27 cellular contexts compared by ENCODE assay signal in genomic region chr11:78893996-78894395, GRCh38.
"Had no signal": no experiment of that assay in that cellular context is flagged by ENCODE, and none has a peak within 500 bp of the region (broad histone marks: within the 10 kb centered on the region; RNA-seq: fewer than 3 reads in every experiment).

No MANE protein-coding gene starts in this region.

- H3K27me3 Mint-ChIP-seq: activated CD4-positive, alpha-beta memory T cell treated with anti-CD3 and anti-CD28 coated beads, Interleukin-2, amount 10 ng/mL, durations not matched to agents 7 days and 5 days; activated naive CD4-positive, alpha-beta T cell treated with anti-CD3 and anti-CD28 coated beads, Interleukin-2, amount 10 ng/mL, durations not matched to agents 7 days and 5 days had no signal

- ATAC-seq: activated CD4-positive, alpha-beta T cell treated with anti-CD3 and anti-CD28 coated beads for 36 hours; activated T-cell treated with anti-CD3 and anti-CD28 coated beads, Interleukin-2, amount 50 U/mL, for 72 hours; body of pancreas; gastroesophageal sphincter had no signal

- H3K27ac Mint-ChIP-seq: activated CD4-positive, alpha-beta memory T cell treated with anti-CD3 and anti-CD28 coated beads, Interleukin-2, amount 10 ng/mL, durations not matched to agents 7 days and 5 days; activated CD4-positive, alpha-beta T cell treated with anti-CD3 and anti-CD28 coated beads for 36 hours; activated CD4-positive, alpha-beta T cell treated with anti-CD3 and anti-CD28 coated beads, Interleukin-2, amount 10 ng/mL, durations not matched to agents 24 days and 14 days; activated naive CD4-positive, alpha-beta T cell treated with anti-CD3 and anti-CD28 coated beads, Interleukin-2, amount 10 ng/mL, durations not matched to agents 7 days and 5 days; activated naive CD8-positive, alpha-beta T cell; activated T-cell treated with anti-CD3 and anti-CD28 coated beads, Interleukin-2, amount 50 U/mL, for 24 hours; activated T-cell treated with anti-CD3 and anti-CD28 coated beads, Interleukin-2, amount 50 U/mL, for 72 hours had no signal

- H3K4me1 Mint-ChIP-seq: activated CD4-positive, alpha-beta memory T cell treated with anti-CD3 and anti-CD28 coated beads, Interleukin-2, amount 10 ng/mL, durations not matched to agents 7 days and 5 days; activated CD4-positive, alpha-beta T cell treated with anti-CD3 and anti-CD28 coated beads for 36 hours; activated CD4-positive, alpha-beta T cell treated with anti-CD3 and anti-CD28 coated beads, Interleukin-2, amount 10 ng/mL, durations not matched to agents 24 days and 14 days; activated naive CD4-positive, alpha-beta T cell treated with anti-CD3 and anti-CD28 coated beads, Interleukin-2, amount 10 ng/mL, durations not matched to agents 7 days and 5 days had no signal

- H3K9me3 ChIP-seq: body of pancreas, esophagus squamous epithelium, gastroesophageal sphincter had no signal

- H3K4me3 ChIP-seq: body of pancreas, esophagus squamous epithelium, gastroesophageal sphincter had no signal

- H3K9me3 Mint-ChIP-seq: activated CD4-positive, alpha-beta memory T cell treated with anti-CD3 and anti-CD28 coated beads, Interleukin-2, amount 10 ng/mL, durations not matched to agents 7 days and 5 days; activated CD4-positive, alpha-beta T cell treated with anti-CD3 and anti-CD28 coated beads, Interleukin-2, amount 10 ng/mL, durations not matched to agents 24 days and 14 days; activated naive CD4-positive, alpha-beta T cell treated with anti-CD3 and anti-CD28 coated beads, Interleukin-2, amount 10 ng/mL, durations not matched to agents 7 days and 5 days; activated T-cell treated with anti-CD3 and anti-CD28 coated beads, Interleukin-2, amount 50 U/mL, for 24 hours; activated T-cell treated with anti-CD3 and anti-CD28 coated beads, Interleukin-2, amount 50 U/mL, for 72 hours had no signal

- H3K36me3 Mint-ChIP-seq: activated naive CD4-positive, alpha-beta T cell treated with anti-CD3 and anti-CD28 coated beads, Interleukin-2, amount 10 ng/mL, durations not matched to agents 7 days and 5 days; activated naive CD8-positive, alpha-beta T cell had no signal

- H3K4me1 ChIP-seq: body of pancreas, esophagus squamous epithelium, gastroesophageal sphincter had no signal

- H3K36me3 ChIP-seq: gastroesophageal sphincter had no signal

- DNase-seq: activated CD4-positive, alpha-beta memory T cell treated with anti-CD3 and anti-CD28 coated beads, Interleukin-2, amount 10 ng/mL, durations not matched to agents 7 days and 5 days; activated CD4-positive, alpha-beta T cell treated with anti-CD3 and anti-CD28 coated beads for 36 hours; activated CD4-positive, alpha-beta T cell treated with anti-CD3 and anti-CD28 coated beads, Interleukin-2, amount 10 ng/mL, durations not matched to agents 24 days and 14 days; activated CD4-positive, alpha-beta T cell treated with anti-CD3 and anti-CD28 coated beads, Interleukin-2, amount 50 U/mL, for 4 hours; activated CD4-positive, CD25-positive, alpha-beta regulatory T cell; activated CD4-positive, CD25-positive, alpha-beta regulatory T cell treated with anti-CD3 and anti-CD28 coated beads, Interleukin-2, amount 50 U/mL, for 72 hours; activated CD8-positive, alpha-beta memory T cell treated with anti-CD3 and anti-CD28 coated beads, Interleukin-2, amount 50 U/mL, for 48 hours; activated gamma-delta T cell; activated naive CD4-positive, alpha-beta T cell; activated naive CD4-positive, alpha-beta T cell treated with anti-CD3 and anti-CD28 coated beads, Interleukin-2, amount 10 ng/mL, durations not matched to agents 7 days and 5 days; activated T-cell treated with anti-CD3 and anti-CD28 coated beads for 4 hours; activated T-cell treated with anti-CD3 and anti-CD28 coated beads, Interleukin-2, amount 50 U/mL, for 24 hours; activated T-cell treated with anti-CD3 and anti-CD28 coated beads, Interleukin-2, amount 50 U/mL, for 72 hours; amygdala; aorta; body of pancreas; caudate nucleus; cortex of kidney; dermis blood vessel endothelial cell; effector CD4-positive, alpha-beta T cell; esophagus squamous epithelium; foreskin melanocyte; head of caudate nucleus; T-helper 2 cell had no signal

- H3K27ac ChIP-seq: body of pancreas, epithelial cell of prostate, esophagus squamous epithelium, gastroesophageal sphincter had no signal

- H3K27me3 ChIP-seq: body of pancreas, esophagus squamous epithelium, gastroesophageal sphincter had no signal

- H3K4me3 Mint-ChIP-seq: activated CD4-positive, alpha-beta memory T cell treated with anti-CD3 and anti-CD28 coated beads, Interleukin-2, amount 10 ng/mL, durations not matched to agents 7 days and 5 days; activated CD4-positive, alpha-beta T cell treated with anti-CD3 and anti-CD28 coated beads for 36 hours; activated CD4-positive, alpha-beta T cell treated with anti-CD3 and anti-CD28 coated beads, Interleukin-2, amount 10 ng/mL, durations not matched to agents 24 days and 14 days; activated naive CD4-positive, alpha-beta T cell treated with anti-CD3 and anti-CD28 coated beads, Interleukin-2, amount 10 ng/mL, durations not matched to agents 7 days and 5 days; activated naive CD8-positive, alpha-beta T cell; activated T-cell treated with anti-CD3 and anti-CD28 coated beads, Interleukin-2, amount 50 U/mL, for 24 hours; activated T-cell treated with anti-CD3 and anti-CD28 coated beads, Interleukin-2, amount 50 U/mL, for 72 hours had no signal
